28 cellular contexts compared by ENCODE assay signal in genomic region chr12:1879633-1880032, GRCh38. TPM values are rescaled to one million over a fixed set of nuclear protein-coding genes. Genes with fewer than 3 reads are reported as not detected.
"Had no signal": no experiment of that assay in that cellular context is flagged by ENCODE, and none has a peak within 500 bp of the region (broad histone marks: within the 10 kb centered on the region; RNA-seq: fewer than 3 reads in every experiment).

No MANE protein-coding gene starts in this region.

- H3K27me3 Mint-ChIP-seq: activated CD4-positive, alpha-beta T cell treated with anti-CD3 and anti-CD28 coated beads, Interleukin-2, amount 10 ng/mL, durations not matched to agents 7 days and 5 days; activated naive CD8-positive, alpha-beta T cell treated with anti-CD3 and anti-CD28 coated beads, Interleukin-2, amount 10 ng/mL, durations not matched to agents 7 days and 5 days had no signal

- H3K9me3 ChIP-seq: breast epithelium, heart right ventricle, left lung, testis had no signal

- H3K27ac ChIP-seq: breast epithelium, heart right ventricle, left lung, testis had no signal

- H3K4me3 ChIP-seq: breast epithelium, heart right ventricle, left lung, lung, testis had no signal

- H3K9me3 Mint-ChIP-seq: activated B cell treated with CpG ODN at 0.5 μM for 24 hours; activated CD4-positive, alpha-beta T cell treated with anti-CD3 and anti-CD28 coated beads, Interleukin-2, amount 10 ng/mL, durations not matched to agents 7 days and 5 days; activated naive CD4-positive, alpha-beta T cell treated with anti-CD3 and anti-CD28 coated beads for 36 hours; activated naive CD8-positive, alpha-beta T cell treated with anti-CD3 and anti-CD28 coated beads, Interleukin-2, amount 10 ng/mL, durations not matched to agents 7 days and 5 days; neural crest cell; stimulated activated naive B cell treated with anti-CD40 and anti-IgM and Interleukin-4, amounts not matched to agents 10 μg/mL and 1 μg/mL and 100 μg/mL, for 72 hours; T-helper 1 cell treated with Interleukin-12 subunit alpha and Interleukin-12 subunit beta and Interleukin-4 antibody, amounts not matched to agents 30 μg/mL and 1 μg/mL, for 36 hours had no signal

- H3K27ac Mint-ChIP-seq: activated B cell treated with CpG ODN at 0.5 μM for 24 hours; activated CD4-positive, alpha-beta T cell treated with anti-CD3 and anti-CD28 coated beads, Interleukin-2, amount 10 ng/mL, durations not matched to agents 7 days and 5 days; activated naive CD4-positive, alpha-beta T cell treated with anti-CD3 and anti-CD28 coated beads for 36 hours; activated naive CD8-positive, alpha-beta T cell treated with anti-CD3 and anti-CD28 coated beads, Interleukin-2, amount 10 ng/mL, durations not matched to agents 7 days and 5 days; naive thymus-derived CD4-positive, alpha-beta T cell; progenitor cell of endocrine pancreas; stimulated activated naive B cell treated with anti-CD40 and anti-IgM and Interleukin-4, amounts not matched to agents 10 μg/mL and 1 μg/mL and 100 μg/mL, for 72 hours; T-helper 1 cell treated with Interleukin-12 subunit alpha and Interleukin-12 subunit beta and Interleukin-4 antibody, amounts not matched to agents 30 μg/mL and 1 μg/mL, for 36 hours had no signal

- H3K4me3 Mint-ChIP-seq: activated B cell treated with CpG ODN at 0.5 μM for 24 hours; activated CD4-positive, alpha-beta T cell treated with anti-CD3 and anti-CD28 coated beads, Interleukin-2, amount 10 ng/mL, durations not matched to agents 7 days and 5 days; activated naive CD4-positive, alpha-beta T cell treated with anti-CD3 and anti-CD28 coated beads for 36 hours; activated naive CD8-positive, alpha-beta T cell treated with anti-CD3 and anti-CD28 coated beads, Interleukin-2, amount 10 ng/mL, durations not matched to agents 7 days and 5 days; naive thymus-derived CD4-positive, alpha-beta T cell; neural crest cell; stimulated activated naive B cell treated with anti-CD40 and anti-IgM and Interleukin-4, amounts not matched to agents 10 μg/mL and 1 μg/mL and 100 μg/mL, for 72 hours; T-helper 1 cell treated with Interleukin-12 subunit alpha and Interleukin-12 subunit beta and Interleukin-4 antibody, amounts not matched to agents 30 μg/mL and 1 μg/mL, for 36 hours had no signal

- H3K27me3 ChIP-seq: breast epithelium, testis had no signal

- DNase-seq: activated B cell treated with CpG ODN at 0.5 μM for 24 hours; activated CD4-positive, alpha-beta T cell treated with anti-CD3 and anti-CD28 coated beads, Interleukin-2, amount 10 ng/mL, durations not matched to agents 7 days and 5 days; activated effector memory CD4-positive, alpha-beta T cell treated with Interleukin-2 at 50 U/mL for 16 hours; activated naive CD4-positive, alpha-beta T cell treated with anti-CD3 and anti-CD28 coated beads for 36 hours; activated naive CD8-positive, alpha-beta T cell treated with anti-CD3 and anti-CD28 coated beads, Interleukin-2, amount 10 ng/mL, durations not matched to agents 7 days and 5 days; activated T-cell treated with anti-CD3 and anti-CD28 coated beads, Interleukin-2, amount 50 U/mL, for 48 hours; amniotic stem cell; cortex of kidney; foreskin fibroblast; heart right ventricle; left lung; naive thymus-derived CD4-positive, alpha-beta T cell; retina; stimulated activated CD4-positive, alpha-beta T cell treated with anti-CD3 and anti-CD28 coated beads, Interleukin-2, amount 100 ng/mL, for 48 hours; stimulated activated CD8-positive, alpha-beta memory T cell treated with anti-CD3 and anti-CD28 coated beads, Interleukin-4, amount 100 ng/mL, for 48 hours; stimulated activated naive B cell treated with anti-CD40 and anti-IgM and Interleukin-4, amounts not matched to agents 10 μg/mL and 1 μg/mL and 100 μg/mL, for 72 hours; T1000; testis; trophoblast cell had no signal

- ATAC-seq: left lung; naive thymus-derived CD4-positive, alpha-beta T cell; stimulated activated naive B cell treated with anti-CD40 and anti-IgM and Interleukin-4, amounts not matched to agents 10 μg/mL and 1 μg/mL and 100 μg/mL, for 72 hours had no signal

- H3K36me3 Mint-ChIP-seq: activated naive CD8-positive, alpha-beta T cell treated with anti-CD3 and anti-CD28 coated beads, Interleukin-2, amount 10 ng/mL, durations not matched to agents 7 days and 5 days; naive thymus-derived CD4-positive, alpha-beta T cell; stimulated activated naive B cell treated with anti-CD40 and anti-IgM and Interleukin-4, amounts not matched to agents 10 μg/mL and 1 μg/mL and 100 μg/mL, for 72 hours had no signal

- H3K4me1 ChIP-seq: breast epithelium, heart right ventricle, left lung, testis had no signal

- H3K4me1 Mint-ChIP-seq: activated B cell treated with CpG ODN at 0.5 μM for 24 hours; activated CD4-positive, alpha-beta T cell treated with anti-CD3 and anti-CD28 coated beads, Interleukin-2, amount 10 ng/mL, durations not matched to agents 7 days and 5 days; activated naive CD8-positive, alpha-beta T cell treated with anti-CD3 and anti-CD28 coated beads, Interleukin-2, amount 10 ng/mL, durations not matched to agents 7 days and 5 days; naive thymus-derived CD4-positive, alpha-beta T cell; stimulated activated naive B cell treated with anti-CD40 and anti-IgM and Interleukin-4, amounts not matched to agents 10 μg/mL and 1 μg/mL and 100 μg/mL, for 72 hours had no signal

- H3K36me3 ChIP-seq: breast epithelium, heart right ventricle, left lung had no signal

RNA-seq across cellular contexts. Expression of gene LRTM2, which starts 59.3 kb away (rescaled TPM):
- total RNA-seq: activated B cell treated with CpG ODN at 0.5 μM for 24 hours; activated CD4-positive, alpha-beta T cell treated with anti-CD3 and anti-CD28 coated beads, Interleukin-2, amount 10 ng/mL, durations not matched to agents 7 days and 5 days; activated naive CD4-positive, alpha-beta T cell treated with anti-CD3 and anti-CD28 coated beads for 36 hours; activated naive CD8-positive, alpha-beta T cell treated with anti-CD3 and anti-CD28 coated beads, Interleukin-2, amount 10 ng/mL, durations not matched to agents 7 days and 5 days; breast epithelium; epithelial cell of proximal tubule; fibroblast of lung; heart right ventricle; kidney epithelial cell; left lung; lung; omental fat pad had no signal
- polyA plus RNA-seq: fibroblast of lung; heart right ventricle; naive thymus-derived CD4-positive, alpha-beta T cell had no signal
